Comparison of ENCODE assay signal across 3 cellular contexts in the genomic region with DNA sequence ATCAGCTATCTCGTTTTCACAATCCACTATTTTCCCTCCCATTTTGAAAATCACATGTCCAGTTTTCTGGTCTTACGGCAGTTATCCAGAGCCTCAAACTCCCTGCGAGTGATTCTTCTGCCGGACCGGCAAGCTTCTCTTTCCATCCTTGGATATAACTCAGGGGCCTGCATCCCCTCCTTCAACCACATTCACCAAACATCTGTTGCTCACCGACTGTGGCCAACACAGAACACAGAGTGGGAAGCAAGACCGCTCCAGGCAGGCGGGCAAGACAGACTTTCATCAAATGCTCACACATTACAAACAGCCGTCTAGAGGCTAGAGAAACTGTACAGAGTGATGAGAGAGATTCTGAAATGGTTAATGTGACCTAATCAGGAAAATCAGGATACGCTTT.
TF ChIP-seq lines count a peak whose summit lies in the region.

No MANE protein-coding gene starts in this region.

TF ChIP-seq in HepG2, 621 proteins besides CTCF, POLR2A, EP300 and RAD21 (continues in another document):
- no peak for TF ChIP-seq BRD4 (CRISPR knock-in tag; IDR thresholded peaks at IDR 0.05)
- TF ChIP-seq MXD4 (CRISPR knock-in tag; IDR thresholded peaks at IDR 0.05) = no peak
- TF ChIP-seq SAFB2 (CRISPR knock-in tag; IDR thresholded peaks at IDR 0.05; ENCODE audit: borderline replicate concordance, low read depth) = no peak
- TF ChIP-seq RORA (CRISPR knock-in tag; IDR thresholded peaks at IDR 0.05) = no peak
- TF ChIP-seq SUZ12 (IDR thresholded peaks at IDR 0.05; ENCODE audit: low read depth, low read length) = no peak
- no peak for TF ChIP-seq SALL2 (CRISPR knock-in tag; IDR thresholded peaks at IDR 0.05)
- TF ChIP-seq ZSCAN12 (CRISPR knock-in tag; IDR thresholded peaks at IDR 0.05) = no peak
- no peak for TF ChIP-seq ZNF335 (CRISPR knock-in tag; IDR thresholded peaks at IDR 0.05)
- TF ChIP-seq, protein P1, sequence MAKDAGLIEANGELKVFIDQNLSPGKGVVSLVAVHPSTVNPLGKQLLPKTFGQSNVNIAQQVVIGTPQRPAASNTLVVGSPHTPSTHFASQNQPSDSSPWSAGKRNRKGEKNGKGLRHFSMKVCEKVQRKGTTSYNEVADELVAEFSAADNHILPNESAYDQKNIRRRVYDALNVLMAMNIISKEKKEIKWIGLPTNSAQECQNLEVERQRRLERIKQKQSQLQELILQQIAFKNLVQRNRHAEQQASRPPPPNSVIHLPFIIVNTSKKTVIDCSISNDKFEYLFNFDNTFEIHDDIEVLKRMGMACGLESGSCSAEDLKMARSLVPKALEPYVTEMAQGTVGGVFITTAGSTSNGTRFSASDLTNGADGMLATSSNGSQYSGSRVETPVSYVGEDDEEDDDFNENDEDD (CRISPR knock-in tag; IDR thresholded peaks at IDR 0.05; ENCODE audit: borderline replicate concordance) = no peak
- no peak for TF ChIP-seq KAT8 (CRISPR knock-in tag; IDR thresholded peaks at IDR 0.05)
- no peak for TF ChIP-seq NCOA2 (CRISPR knock-in tag; IDR thresholded peaks at IDR 0.05)
- TF ChIP-seq AFF4 (CRISPR knock-in tag; IDR thresholded peaks at IDR 0.05) = no peak
- TF ChIP-seq MIXL1 (CRISPR knock-in tag; IDR thresholded peaks at IDR 0.05) = no peak
- no peak for TF ChIP-seq ZZZ3 (CRISPR knock-in tag; IDR thresholded peaks at IDR 0.05; ENCODE audit: borderline replicate concordance)
- TF ChIP-seq KAT2B (IDR thresholded peaks at IDR 0.05; ENCODE audit: borderline replicate concordance, low read depth, low read length) = no peak
- TF ChIP-seq PRPF4 (IDR thresholded peaks at IDR 0.05; ENCODE audit: low read depth, low read length, poor library complexity, severe bottlenecking) = no peak
- no peak for TF ChIP-seq ZNF317 (CRISPR knock-in tag; IDR thresholded peaks at IDR 0.05)
- no peak for TF ChIP-seq ZNF788 (CRISPR knock-in tag; IDR thresholded peaks at IDR 0.05; ENCODE audit: borderline replicate concordance)
- TF ChIP-seq ZBTB7A (CRISPR knock-in tag; IDR thresholded peaks at IDR 0.05) = no peak

TF ChIP-seq in IMR-90, 13 proteins besides CTCF, POLR2A, EP300 and RAD21:
- no peak for TF ChIP-seq MAFK (IDR thresholded peaks at IDR 0.05; ENCODE audit: low read depth, low read length)
- no peak for TF ChIP-seq NFE2L2 (IDR thresholded peaks at IDR 0.05; ENCODE audit: low read depth, low read length)
- TF ChIP-seq MAZ (IDR thresholded peaks at IDR 0.05; ENCODE audit: borderline replicate concordance, low read depth, low read length) = no peak
- no peak for TF ChIP-seq FOS (IDR thresholded peaks at IDR 0.05; ENCODE audit: low read depth, low read length)
- no peak for TF ChIP-seq CEBPB (IDR thresholded peaks at IDR 0.05; ENCODE audit: low read depth, low read length)
- TF ChIP-seq RCOR1 (IDR thresholded peaks at IDR 0.05; ENCODE audit: insufficient replicate concordance, low read length) = no peak

TF ChIP-seq in GM23338, 12 proteins besides CTCF, POLR2A, EP300 and RAD21:
- TF ChIP-seq EZH2phosphoT487 (IDR thresholded peaks at IDR 0.05; ENCODE audit: unreplicated experiment) (no peak), STAT1 (IDR thresholded peaks at IDR 0.05; ENCODE audit: unreplicated experiment) (no peak), ZNF114 (CRISPR knock-in tag; IDR thresholded peaks at IDR 0.05) (no peak)
